ENCODE assay signal across 9 cellular contexts in the genomic region with DNA sequence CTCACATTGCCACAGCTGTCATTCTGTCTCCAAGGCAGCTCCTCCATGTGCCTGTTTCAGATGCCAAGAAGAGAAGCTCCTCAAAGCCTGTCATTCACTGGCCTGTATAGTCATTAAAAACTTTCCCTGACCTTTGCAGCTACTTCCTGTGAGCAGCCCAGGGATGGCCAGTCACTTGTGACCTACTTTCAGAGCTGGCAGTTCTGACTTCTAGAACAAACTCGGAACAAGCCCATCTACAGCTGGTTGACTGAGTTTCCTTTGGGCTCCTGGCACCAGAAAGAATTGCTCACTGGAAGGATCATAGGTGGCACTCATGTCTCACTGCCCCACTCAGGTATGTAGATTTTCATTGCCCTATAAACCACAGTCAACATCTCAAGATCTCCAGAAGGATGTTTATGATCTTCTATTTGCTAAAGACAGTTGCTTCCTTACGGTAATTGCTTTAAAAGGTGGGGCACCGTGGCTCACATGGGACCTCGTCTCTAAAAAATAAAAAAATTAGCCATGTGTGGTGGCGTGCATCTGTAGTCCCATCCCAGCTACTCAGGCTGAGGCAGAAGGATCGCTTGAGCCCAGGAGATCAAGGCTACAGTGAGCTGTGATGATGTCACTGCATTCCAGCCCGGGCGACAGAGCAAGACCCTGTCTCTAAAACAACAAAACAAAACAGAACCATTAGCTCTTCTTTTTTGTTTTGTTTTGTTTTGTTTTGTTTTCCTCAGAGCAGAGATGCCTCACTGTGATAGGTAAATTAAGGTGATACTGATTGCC. TPM values are rescaled to one million over a fixed set of nuclear protein-coding genes. Genes with fewer than 3 reads are reported as not detected.
DNase-seq lines count a peak whose midpoint lies in the region; ATAC-seq and TF ChIP-seq lines count a peak whose summit lies in the region.
"Had no signal": no experiment of that assay in that cellular context is flagged by ENCODE, and none has a peak within 500 bp of the region (broad histone marks: within the 10 kb centered on the region; RNA-seq: fewer than 3 reads in every experiment).

No MANE protein-coding gene starts in this region.

- in situ Hi-C loops in HAP-1 (cut with MboI; ENCODE audit: low sequenced_read_pairs) = no loop called here

- peak in 1 of 3 donors; percentile 40 for DNase-seq in CD4-positive, CD25-positive, alpha-beta regulatory T cell
- DNase-seq in HK-2 (ENCODE audit: unreplicated experiment) = peak; percentile 28
- peak; percentile 79 for DNase-seq in foreskin melanocyte
- DNase-seq in osteoblast (ENCODE audit: insufficient read length, low spot score, missing footprints) = no peak
- DNase-seq in HAP-1 (ENCODE audit: low spot score in 2 of 2) = no peak
- DNase-seq in SW480 (ENCODE audit: low spot score) = no peak
- DNase-seq in NCI-H345 (lab: John Stamatoyannopoulos, UW) = no peak
- DNase-seq: T-helper 2 cell had no signal

- H2AFZ ChIP-seq in osteoblast (ENCODE audit: low read length) = peak overlapping the region; percentile 40

- no peaks in the 10 kb centered on the region for H3K27me3 ChIP-seq in CD4-positive, CD25-positive, alpha-beta regulatory T cell (ENCODE audit: control insufficient read depth, insufficient read depth, low read length)
- H3K27me3 ChIP-seq in osteoblast (ENCODE audit: insufficient read depth, low read length) (no peaks in the 10 kb centered on the region), HAP-1 (ENCODE audit: low read depth) (no peaks in the 10 kb centered on the region)

- H4K20me1 ChIP-seq in osteoblast (ENCODE audit: insufficient read depth, low read length) = no peaks in the 10 kb centered on the region

- H3K4me3 Mint-ChIP-seq in CD4-positive, CD25-positive, alpha-beta regulatory T cell = peak overlapping the region; percentile 31 to 78 (median 56)

- no peak for TF ChIP-seq CTCF in osteoblast (IDR thresholded peaks at IDR 0.05; ENCODE audit: extremely low read depth, low read depth, low read length)

- H3K9me3 Mint-ChIP-seq in CD4-positive, CD25-positive, alpha-beta regulatory T cell = peaks cover 0 to 1% (median 0%) of the 10 kb centered on the region in 7 donors

- peaks cover 20 to 41% (median 34%) of the 10 kb centered on the region in 4 donors for H3K4me1 Mint-ChIP-seq in CD4-positive, CD25-positive, alpha-beta regulatory T cell

- peaks cover 31% of the 10 kb centered on the region for H3K4me1 ChIP-seq in CD4-positive, CD25-positive, alpha-beta regulatory T cell (ENCODE audit: control insufficient read depth, insufficient read depth, low read length, poor library complexity, severe bottlenecking)
- peaks cover 38% of the 10 kb centered on the region for H3K4me1 ChIP-seq in osteoblast (ENCODE audit: insufficient read depth, low read length)
- no peaks in the 10 kb centered on the region for H3K4me1 ChIP-seq in HAP-1

- H3K9me3 ChIP-seq in CD4-positive, CD25-positive, alpha-beta regulatory T cell (ENCODE audit: control insufficient read depth in 2 of 2, low read length in 2 of 2) = no peaks in the 10 kb centered on the region
- H3K9me3 ChIP-seq in osteoblast (ENCODE audit: low read depth, low read length) (no peaks in the 10 kb centered on the region), HAP-1 (no peaks in the 10 kb centered on the region)

- no peak overlapping the region for H3K4me2 ChIP-seq in osteoblast (ENCODE audit: insufficient read depth, low read length)

- H3K27ac Mint-ChIP-seq in CD4-positive, CD25-positive, alpha-beta regulatory T cell = peak overlapping the region; percentile 63 to 79 (median 75)

- H3K36me3 Mint-ChIP-seq in CD4-positive, CD25-positive, alpha-beta regulatory T cell = peaks cover 5% of the 10 kb centered on the region

- peak in 1 of 2 donors; percentile 44 for ATAC-seq in CD4-positive, CD25-positive, alpha-beta regulatory T cell (ENCODE audit: low read depth in 2 of 2)
- no peak for ATAC-seq in HG02840 (IDR thresholded peaks at IDR 0.05; ENCODE audit: low FRiP score, unreplicated experiment)

- H3K27me3 Mint-ChIP-seq in CD4-positive, CD25-positive, alpha-beta regulatory T cell = no peaks in the 10 kb centered on the region

- peak overlapping the region; percentile 58 for H3K4me3 ChIP-seq in CD4-positive, CD25-positive, alpha-beta regulatory T cell (ENCODE audit: low read depth, low read length)
- H3K4me3 ChIP-seq in osteoblast (ENCODE audit: insufficient read depth, low read length) = no peak overlapping the region
- H3K4me3 ChIP-seq in HAP-1 = no peak overlapping the region

- peak overlapping the region; percentile 25 for H3K27ac ChIP-seq in CD4-positive, CD25-positive, alpha-beta regulatory T cell (ENCODE audit: insufficient read depth, low read length, poor library complexity, severe bottlenecking)
- no peak overlapping the region for H3K27ac ChIP-seq in osteoblast (ENCODE audit: low read depth, low read length)

- H3K36me3 ChIP-seq in CD4-positive, CD25-positive, alpha-beta regulatory T cell (ENCODE audit: control insufficient read depth, insufficient read depth, low read length) = no peaks in the 10 kb centered on the region
- no peaks in the 10 kb centered on the region for H3K36me3 ChIP-seq in osteoblast (ENCODE audit: insufficient read depth, low read length)
- no peaks in the 10 kb centered on the region for H3K36me3 ChIP-seq in HAP-1 (replicated peaks)

- no peaks in the 10 kb centered on the region for H3K79me2 ChIP-seq in osteoblast (ENCODE audit: insufficient read depth, low read length)

RNA-seq across cellular contexts. Expression of a gene that starts 11.2 kb away (rescaled TPM):
- total RNA-seq in CD4-positive, CD25-positive, alpha-beta regulatory T cell = 114 TPM
- polyA plus RNA-seq in CD4-positive, CD25-positive, alpha-beta regulatory T cell = 10 to 100 TPM in 3 of 4 donors, 1 to 10 TPM in 1; 8.6 to 17.5 (median 13.3) TPM
- 248 and 311 TPM in 2 replicates for total RNA-seq in osteoblast

Comparison
In these comparisons a context has a peak if more than half of its experiments do, and no peak if none do; other contexts are left out.
1. DNase-seq: peak in HK-2 (single experiment) and foreskin melanocyte (single experiment); none in osteoblast (single experiment), HAP-1 (0 of 2), SW480 (single experiment) and NCI-H345 (single experiment).